ENCODE assay signal across 1 cellular context in the genomic region with DNA sequence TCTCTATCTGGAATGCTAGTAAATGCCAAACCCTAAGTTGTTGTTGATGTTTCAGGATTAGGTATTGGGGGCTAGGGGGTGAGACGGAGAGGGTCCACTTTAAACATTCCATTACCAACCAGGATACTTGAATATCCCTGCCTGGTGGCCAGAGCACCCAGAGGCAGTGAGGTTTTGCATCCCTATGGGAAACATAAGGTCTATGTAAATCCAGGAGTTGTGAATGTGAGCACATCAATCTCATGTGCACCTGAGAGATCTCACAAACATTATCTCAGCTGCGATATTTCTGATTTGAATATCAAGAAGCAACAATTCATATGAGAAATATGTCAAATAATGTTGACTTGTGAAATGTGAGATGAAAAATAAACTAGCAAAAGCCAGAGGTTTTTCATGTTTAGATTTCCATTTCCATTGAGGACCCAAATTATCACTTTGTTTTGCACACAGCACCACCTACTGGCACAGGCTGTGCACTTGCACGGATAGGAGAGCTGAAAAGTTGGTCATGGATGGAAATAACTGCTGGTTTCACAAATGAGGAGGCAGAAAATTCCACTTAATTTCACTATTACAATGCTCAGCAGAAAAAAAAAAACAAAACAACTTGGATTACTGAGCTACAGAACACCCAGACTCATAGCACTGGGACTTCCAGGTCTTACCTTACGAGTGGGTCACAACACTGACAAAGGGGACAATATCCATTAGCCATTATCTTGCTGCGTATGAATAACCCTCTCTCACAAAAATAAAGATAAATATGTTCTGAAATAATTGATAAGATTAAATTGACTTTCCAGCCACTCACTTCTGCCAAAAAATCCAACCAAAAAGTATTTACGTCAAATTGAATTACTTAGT.
TF ChIP-seq lines count a peak whose summit lies in the region.

No MANE protein-coding gene starts in this region.

TF ChIP-seq in Ishikawa, 13 proteins besides CTCF, POLR2A, EP300 and RAD21 (continued from another document):
- TF ChIP-seq, protein P1, sequence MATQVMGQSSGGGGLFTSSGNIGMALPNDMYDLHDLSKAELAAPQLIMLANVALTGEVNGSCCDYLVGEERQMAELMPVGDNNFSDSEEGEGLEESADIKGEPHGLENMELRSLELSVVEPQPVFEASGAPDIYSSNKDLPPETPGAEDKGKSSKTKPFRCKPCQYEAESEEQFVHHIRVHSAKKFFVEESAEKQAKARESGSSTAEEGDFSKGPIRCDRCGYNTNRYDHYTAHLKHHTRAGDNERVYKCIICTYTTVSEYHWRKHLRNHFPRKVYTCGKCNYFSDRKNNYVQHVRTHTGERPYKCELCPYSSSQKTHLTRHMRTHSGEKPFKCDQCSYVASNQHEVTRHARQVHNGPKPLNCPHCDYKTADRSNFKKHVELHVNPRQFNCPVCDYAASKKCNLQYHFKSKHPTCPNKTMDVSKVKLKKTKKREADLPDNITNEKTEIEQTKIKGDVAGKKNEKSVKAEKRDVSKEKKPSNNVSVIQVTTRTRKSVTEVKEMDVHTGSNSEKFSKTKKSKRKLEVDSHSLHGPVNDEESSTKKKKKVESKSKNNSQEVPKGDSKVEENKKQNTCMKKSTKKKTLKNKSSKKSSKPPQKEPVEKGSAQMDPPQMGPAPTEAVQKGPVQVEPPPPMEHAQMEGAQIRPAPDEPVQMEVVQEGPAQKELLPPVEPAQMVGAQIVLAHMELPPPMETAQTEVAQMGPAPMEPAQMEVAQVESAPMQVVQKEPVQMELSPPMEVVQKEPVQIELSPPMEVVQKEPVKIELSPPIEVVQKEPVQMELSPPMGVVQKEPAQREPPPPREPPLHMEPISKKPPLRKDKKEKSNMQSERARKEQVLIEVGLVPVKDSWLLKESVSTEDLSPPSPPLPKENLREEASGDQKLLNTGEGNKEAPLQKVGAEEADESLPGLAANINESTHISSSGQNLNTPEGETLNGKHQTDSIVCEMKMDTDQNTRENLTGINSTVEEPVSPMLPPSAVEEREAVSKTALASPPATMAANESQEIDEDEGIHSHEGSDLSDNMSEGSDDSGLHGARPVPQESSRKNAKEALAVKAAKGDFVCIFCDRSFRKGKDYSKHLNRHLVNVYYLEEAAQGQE (IDR thresholded peaks at IDR 0.05; ENCODE audit: low read depth): no peak
- TF ChIP-seq FOXM1 (IDR thresholded peaks at IDR 0.05; ENCODE audit: borderline replicate concordance, low read depth) (no peak), TAF1 (IDR thresholded peaks at IDR 0.05; ENCODE audit: low read depth) (no peak), CREB1 (IDR thresholded peaks at IDR 0.05; ENCODE audit: low read depth) (no peak), EGR1 (IDR thresholded peaks at IDR 0.05) (no peak), NFIC (IDR thresholded peaks at IDR 0.05) (no peak)
- TF ChIP-seq, protein P2, sequence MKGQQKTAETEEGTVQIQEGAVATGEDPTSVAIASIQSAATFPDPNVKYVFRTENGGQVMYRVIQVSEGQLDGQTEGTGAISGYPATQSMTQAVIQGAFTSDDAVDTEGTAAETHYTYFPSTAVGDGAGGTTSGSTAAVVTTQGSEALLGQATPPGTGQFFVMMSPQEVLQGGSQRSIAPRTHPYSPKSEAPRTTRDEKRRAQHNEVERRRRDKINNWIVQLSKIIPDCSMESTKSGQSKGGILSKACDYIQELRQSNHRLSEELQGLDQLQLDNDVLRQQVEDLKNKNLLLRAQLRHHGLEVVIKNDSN (IDR thresholded peaks at IDR 0.05): no peak
- TF ChIP-seq, protein P3, sequence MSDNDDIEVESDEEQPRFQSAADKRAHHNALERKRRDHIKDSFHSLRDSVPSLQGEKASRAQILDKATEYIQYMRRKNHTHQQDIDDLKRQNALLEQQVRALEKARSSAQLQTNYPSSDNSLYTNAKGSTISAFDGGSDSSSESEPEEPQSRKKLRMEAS (IDR thresholded peaks at IDR 0.05): no peak
